In genomic region chr17:40407460-40407859, GRCh38 we compare ENCODE assay signal across 1 cellular context.
TF ChIP-seq lines count a peak whose summit lies in the region.

No MANE protein-coding gene starts in this region.

TF ChIP-seq in WTC11, 78 proteins besides CTCF, POLR2A, EP300 and RAD21 (continued from another document):
- TF ChIP-seq, protein P1, sequence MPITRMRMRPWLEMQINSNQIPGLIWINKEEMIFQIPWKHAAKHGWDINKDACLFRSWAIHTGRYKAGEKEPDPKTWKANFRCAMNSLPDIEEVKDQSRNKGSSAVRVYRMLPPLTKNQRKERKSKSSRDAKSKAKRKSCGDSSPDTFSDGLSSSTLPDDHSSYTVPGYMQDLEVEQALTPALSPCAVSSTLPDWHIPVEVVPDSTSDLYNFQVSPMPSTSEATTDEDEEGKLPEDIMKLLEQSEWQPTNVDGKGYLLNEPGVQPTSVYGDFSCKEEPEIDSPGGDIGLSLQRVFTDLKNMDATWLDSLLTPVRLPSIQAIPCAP (CRISPR knock-in tag; IDR thresholded peaks at IDR 0.05) = no peak
- TF ChIP-seq ATF2 (CRISPR knock-in tag; IDR thresholded peaks at IDR 0.05; ENCODE audit: borderline replicate concordance, low read depth) (no peak), E2F4 (CRISPR knock-in tag; IDR thresholded peaks at IDR 0.05; ENCODE audit: borderline replicate concordance, low read depth) (no peak), TEAD1 (CRISPR knock-in tag; IDR thresholded peaks at IDR 0.05) (no peak), ZBTB43 (CRISPR knock-in tag; IDR thresholded peaks at IDR 0.05) (no peak), NR1H2 (CRISPR knock-in tag; IDR thresholded peaks at IDR 0.05) (no peak), ATF1 (CRISPR knock-in tag; IDR thresholded peaks at IDR 0.05) (no peak), RELA (CRISPR knock-in tag; IDR thresholded peaks at IDR 0.05; ENCODE audit: borderline replicate concordance) (no peak), OVOL2 (CRISPR knock-in tag; IDR thresholded peaks at IDR 0.05; ENCODE audit: borderline replicate concordance) (no peak), SMAD4 (CRISPR knock-in tag; IDR thresholded peaks at IDR 0.05) (no peak)
- TF ChIP-seq, protein P2, sequence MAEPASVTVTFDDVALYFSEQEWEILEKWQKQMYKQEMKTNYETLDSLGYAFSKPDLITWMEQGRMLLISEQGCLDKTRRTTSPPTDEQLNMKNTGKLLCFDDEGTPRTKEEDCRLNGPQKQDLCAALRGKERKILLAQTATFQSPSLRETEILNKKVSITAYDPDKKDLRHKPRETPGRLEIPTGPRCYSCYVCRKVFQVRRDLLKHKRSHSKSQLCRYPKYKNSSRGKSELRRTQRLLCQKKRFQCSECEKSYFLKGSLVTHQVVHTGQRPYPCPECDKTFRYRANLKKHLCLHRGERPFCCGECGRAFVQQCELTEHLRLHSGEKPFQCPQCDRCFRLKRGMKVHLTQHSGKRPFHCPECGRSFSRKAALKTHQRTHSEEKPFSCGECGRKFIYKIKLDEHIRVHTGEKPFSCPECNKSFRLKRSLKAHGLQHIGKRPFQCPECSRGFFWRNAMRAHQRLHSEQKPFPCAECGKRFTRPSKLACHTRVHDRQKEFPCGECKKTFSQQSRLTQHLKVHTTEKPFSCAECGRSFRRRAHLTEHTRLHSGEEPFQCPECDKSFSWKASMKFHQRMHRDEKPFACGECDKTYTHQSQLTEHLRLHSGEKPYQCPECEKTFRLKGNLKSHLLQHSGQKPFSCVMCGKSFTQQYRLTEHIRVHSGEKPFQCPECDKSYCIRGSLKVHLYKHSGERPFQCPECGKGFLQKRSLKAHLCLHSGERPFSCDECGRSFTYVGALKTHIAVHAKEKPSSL (CRISPR knock-in tag; conservative IDR thresholded peaks at IDR 0.05) = no peak
- TF ChIP-seq, protein P3, sequence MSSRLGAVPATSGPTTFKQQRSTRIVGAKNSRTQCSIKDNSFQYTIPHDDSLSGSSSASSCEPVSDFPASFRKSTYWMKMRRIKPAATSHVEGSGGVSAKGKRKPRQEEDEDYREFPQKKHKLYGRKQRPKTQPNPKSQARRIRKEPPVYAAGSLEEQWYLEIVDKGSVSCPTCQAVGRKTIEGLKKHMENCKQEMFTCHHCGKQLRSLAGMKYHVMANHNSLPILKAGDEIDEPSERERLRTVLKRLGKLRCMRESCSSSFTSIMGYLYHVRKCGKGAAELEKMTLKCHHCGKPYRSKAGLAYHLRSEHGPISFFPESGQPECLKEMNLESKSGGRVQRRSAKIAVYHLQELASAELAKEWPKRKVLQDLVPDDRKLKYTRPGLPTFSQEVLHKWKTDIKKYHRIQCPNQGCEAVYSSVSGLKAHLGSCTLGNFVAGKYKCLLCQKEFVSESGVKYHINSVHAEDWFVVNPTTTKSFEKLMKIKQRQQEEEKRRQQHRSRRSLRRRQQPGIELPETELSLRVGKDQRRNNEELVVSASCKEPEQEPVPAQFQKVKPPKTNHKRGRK (CRISPR knock-in tag; IDR thresholded peaks at IDR 0.05; ENCODE audit: borderline replicate concordance) = no peak
- TF ChIP-seq, protein P4, sequence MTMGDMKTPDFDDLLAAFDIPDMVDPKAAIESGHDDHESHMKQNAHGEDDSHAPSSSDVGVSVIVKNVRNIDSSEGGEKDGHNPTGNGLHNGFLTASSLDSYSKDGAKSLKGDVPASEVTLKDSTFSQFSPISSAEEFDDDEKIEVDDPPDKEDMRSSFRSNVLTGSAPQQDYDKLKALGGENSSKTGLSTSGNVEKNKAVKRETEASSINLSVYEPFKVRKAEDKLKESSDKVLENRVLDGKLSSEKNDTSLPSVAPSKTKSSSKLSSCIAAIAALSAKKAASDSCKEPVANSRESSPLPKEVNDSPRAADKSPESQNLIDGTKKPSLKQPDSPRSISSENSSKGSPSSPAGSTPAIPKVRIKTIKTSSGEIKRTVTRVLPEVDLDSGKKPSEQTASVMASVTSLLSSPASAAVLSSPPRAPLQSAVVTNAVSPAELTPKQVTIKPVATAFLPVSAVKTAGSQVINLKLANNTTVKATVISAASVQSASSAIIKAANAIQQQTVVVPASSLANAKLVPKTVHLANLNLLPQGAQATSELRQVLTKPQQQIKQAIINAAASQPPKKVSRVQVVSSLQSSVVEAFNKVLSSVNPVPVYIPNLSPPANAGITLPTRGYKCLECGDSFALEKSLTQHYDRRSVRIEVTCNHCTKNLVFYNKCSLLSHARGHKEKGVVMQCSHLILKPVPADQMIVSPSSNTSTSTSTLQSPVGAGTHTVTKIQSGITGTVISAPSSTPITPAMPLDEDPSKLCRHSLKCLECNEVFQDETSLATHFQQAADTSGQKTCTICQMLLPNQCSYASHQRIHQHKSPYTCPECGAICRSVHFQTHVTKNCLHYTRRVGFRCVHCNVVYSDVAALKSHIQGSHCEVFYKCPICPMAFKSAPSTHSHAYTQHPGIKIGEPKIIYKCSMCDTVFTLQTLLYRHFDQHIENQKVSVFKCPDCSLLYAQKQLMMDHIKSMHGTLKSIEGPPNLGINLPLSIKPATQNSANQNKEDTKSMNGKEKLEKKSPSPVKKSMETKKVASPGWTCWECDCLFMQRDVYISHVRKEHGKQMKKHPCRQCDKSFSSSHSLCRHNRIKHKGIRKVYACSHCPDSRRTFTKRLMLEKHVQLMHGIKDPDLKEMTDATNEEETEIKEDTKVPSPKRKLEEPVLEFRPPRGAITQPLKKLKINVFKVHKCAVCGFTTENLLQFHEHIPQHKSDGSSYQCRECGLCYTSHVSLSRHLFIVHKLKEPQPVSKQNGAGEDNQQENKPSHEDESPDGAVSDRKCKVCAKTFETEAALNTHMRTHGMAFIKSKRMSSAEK (CRISPR knock-in tag; IDR thresholded peaks at IDR 0.05; ENCODE audit: borderline replicate concordance) = no peak
